ENCODE assay signal across 8 cellular contexts in the genomic region with DNA sequence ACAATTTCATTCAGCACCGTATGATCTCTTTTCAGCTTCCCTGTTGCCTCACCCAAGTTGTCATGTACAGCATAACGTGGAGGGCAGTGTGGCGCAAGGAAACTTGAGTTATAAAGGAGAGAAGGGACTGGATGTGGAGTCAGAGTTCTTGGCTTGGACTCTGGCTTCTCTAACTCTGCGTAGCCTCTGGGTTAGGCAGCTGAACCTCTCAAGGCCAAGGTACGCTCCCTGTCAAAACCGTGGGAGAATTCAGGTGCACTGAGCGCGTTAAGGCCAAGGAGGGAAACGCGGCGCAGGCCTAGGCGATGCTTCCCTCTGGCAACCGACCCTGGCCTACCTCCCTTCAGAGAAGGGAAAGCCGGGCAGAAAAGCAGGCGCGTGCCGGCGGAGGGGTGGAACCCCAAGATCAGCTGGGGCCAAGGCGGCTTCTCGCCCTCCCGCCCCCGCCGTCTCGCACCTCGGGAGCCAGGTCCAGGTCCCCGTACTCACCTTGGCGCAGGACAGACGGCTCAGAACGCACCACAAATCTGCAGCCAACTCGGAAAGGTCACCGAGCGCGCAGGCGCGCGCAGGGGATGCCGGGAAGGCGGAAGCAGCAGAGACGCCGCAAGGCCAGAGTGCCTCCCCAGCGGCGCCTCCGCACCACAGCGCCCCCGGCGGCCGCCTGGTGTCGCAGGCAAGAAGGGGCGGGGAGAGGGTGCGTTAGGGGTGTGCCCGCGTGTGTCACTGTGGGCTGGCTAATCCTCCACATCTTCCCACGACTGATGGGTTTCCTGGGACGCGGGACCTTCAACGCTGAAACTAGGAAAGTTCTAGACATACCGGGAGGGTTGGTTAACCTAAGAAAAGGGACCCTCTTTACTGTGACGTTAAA. TPM values are rescaled to one million over a fixed set of nuclear protein-coding genes. Genes with fewer than 3 reads are reported as not detected.
DNase-seq lines count a peak whose midpoint lies in the region; ATAC-seq, FAIRE-seq and TF ChIP-seq lines count a peak whose summit lies in the region.

No MANE protein-coding gene starts in this region.

- intact Hi-C loops in psoas muscle (cut with DNase I): no loop called here

- H3K36me3 ChIP-seq in right atrium auricular region: no peaks in the 10 kb centered on the region
- H3K36me3 ChIP-seq in psoas muscle (ENCODE audit: insufficient read depth in 1 of 2, low read depth in 1 of 2): peaks cover 0 to 17% of the 10 kb centered on the region in 2 donors

- TF ChIP-seq CTCF in GM13977 (IDR thresholded peaks at IDR 0.05; ENCODE audit: extremely low read depth, insufficient read depth, missing control alignments): peak; percentile 99
- TF ChIP-seq CTCF in right atrium auricular region (IDR thresholded peaks at IDR 0.05): peak; percentile 94 to 99
- peak; percentile 99 for TF ChIP-seq CTCF in psoas muscle (IDR thresholded peaks at IDR 0.05)

- H3K4me3 ChIP-seq in right atrium auricular region (peak overlapping the region; percentile 91 to 98), psoas muscle (peak overlapping the region; percentile 100)

- DNase-seq in GM13977 (ENCODE audit: low spot score): peak; percentile 97
- peak; percentile 90 for DNase-seq in NCI-H146 treated with DMSO at 0.1 percent for 48 hours (lab: John Stamatoyannopoulos, UW; ENCODE audit: unreplicated experiment)
- DNase-seq in T-helper 1 cell: peak; percentile 91 to 95 (median 91)
- DNase-seq in right atrium auricular region (ENCODE audit: low spot score): peak; percentile 89
- DNase-seq in psoas muscle: peak; percentile 94 to 97
- DNase-seq in urothelium cell line (ENCODE audit: low spot score): peak; percentile 91

- H3K27me3 ChIP-seq in right atrium auricular region: no peaks in the 10 kb centered on the region
- H3K27me3 ChIP-seq in psoas muscle (ENCODE audit: insufficient read depth in 3 of 3, low read length in 2 of 3): peaks cover 0 to 13% (median 0%) of the 10 kb centered on the region in 3 donors

- H3K9me3 ChIP-seq in right atrium auricular region (no peaks in the 10 kb centered on the region), psoas muscle (no peaks in the 10 kb centered on the region)

- WGBS in psoas muscle, 3 donors: 1% methylated on average over 53 to 58 of the region's 58 CpGs

- no peak for FAIRE-seq in urothelium cell line (lab: Jason Lieb, UNC)

- in situ Hi-C loops in GM13977 (cut with MboI; ENCODE audit: low pct_unique_long_range_greater_than_20kb, low sequenced_read_pairs, unreplicated experiment): no loop called here

- ATAC-seq in HG02884 (IDR thresholded peaks at IDR 0.05; ENCODE audit: unreplicated experiment): peak; percentile 95
- peak; percentile 97 to 99 (median 98) for ATAC-seq in psoas muscle

- peak overlapping the region; percentile 67 for H3K27ac ChIP-seq in angular gyrus (ENCODE audit: low read depth, low read length)
- H3K27ac ChIP-seq in right atrium auricular region: peak overlapping the region; percentile 88 to 91
- peak overlapping the region; percentile 89 for H3K27ac ChIP-seq in psoas muscle

- peaks cover 0 to 44% of the 10 kb centered on the region in 2 donors for H3K4me1 ChIP-seq in right atrium auricular region
- peaks cover 12% of the 10 kb centered on the region for H3K4me1 ChIP-seq in psoas muscle

RNA-seq across cellular contexts. Expression of a gene that starts 7.0 kb away (rescaled TPM):
- total RNA-seq in right atrium auricular region: 10 to 100 TPM in 1 of 2 donors, 1 to 10 TPM in 1; 8.6 to 20.8 TPM
- 1 to 10 TPM in 1 of 4 donors, under 1 TPM in 3; 0.29 to 1.3 (median 0.59) TPM for total RNA-seq in psoas muscle
- polyA plus RNA-seq in psoas muscle: under 1 TPM; 0.13 to 0.31 (median 0.18) TPM

RNA-seq across cellular contexts. Expression of a gene that starts 21.1 kb away (rescaled TPM):
- total RNA-seq in right atrium auricular region: 10 to 100 TPM in 1 of 2 donors, 1 to 10 TPM in 1; 7.6 to 25.2 TPM
- total RNA-seq in psoas muscle: not detected
- polyA plus RNA-seq in psoas muscle: not detected

Comparison
In these comparisons a context has a peak if more than half of its experiments do, and no peak if none do; other contexts are left out.
1. Peak in every context shown above with its lines: DNase-seq, ATAC-seq, H3K4me3 ChIP-seq and H3K27ac ChIP-seq.
2. RNA of a gene that starts 7.0 kb away (total RNA-seq): 8.6 to 20.8 TPM in right atrium auricular region; 0.29 to 1.3 TPM in psoas muscle; every median in the first group is over 4 times any median in the second.
3. RNA of a gene that starts 21.1 kb away (total RNA-seq): 7.6 to 25.2 TPM in right atrium auricular region; not detected in psoas muscle; every median in the first group is over 4 times any median in the second.